In genomic region chr4:73832651-73833237, GRCh38 we compare ENCODE assay signal across 23 cellular contexts. TPM values are rescaled to one million over a fixed set of nuclear protein-coding genes. Genes with fewer than 3 reads are reported as not detected.
DNase-seq lines count a peak whose midpoint lies in the region; ATAC-seq, FAIRE-seq and TF ChIP-seq lines count a peak whose summit lies in the region.
"Had no signal": no experiment of that assay in that cellular context is flagged by ENCODE, and none has a peak within 500 bp of the region (broad histone marks: within the 10 kb centered on the region; RNA-seq: fewer than 3 reads in every experiment).

No MANE protein-coding gene starts in this region.

- DNase-seq in Daoy (ENCODE audit: low read depth) (peak; percentile 15), LHCN-M2 (ENCODE audit: low read depth) (peak; percentile 65), K562 (ENCODE audit: extremely low read depth in 1 of 4, low spot score in 3 of 4) (peak; percentile 55 to 83 (median 68)), kidney tubule cell (ENCODE audit: low spot score) (peak; percentile 51), tibial artery (no peak), hippocampal formation (lab: John Stamatoyannopoulos, UW) (no peak), GF-D8 (lab: John Stamatoyannopoulos, UW) (no peak)
- DNase-seq: activated CD8-positive, alpha-beta memory T cell treated with anti-CD3 and anti-CD28 coated beads, Interleukin-2, amount 10 ng/mL, durations not matched to agents 7 days and 5 days; activated naive CD4-positive, alpha-beta T cell treated with Interleukin-2 at 50 U/mL for 16 hours; DMS153; effector CD8-positive, alpha-beta T cell; H7; immature natural killer cell; NCI-H187; NCI-H510A; PC-9; small intestine; stimulated activated naive B cell treated with anti-CD40 and anti-IgM and Interleukin-4, amounts not matched to agents 10 μg/mL and 1 μg/mL and 100 μg/mL, for 72 hours; SW 1271 had no signal

- H4K20me1 ChIP-seq in K562 (replicated peaks; ENCODE audit: control insufficient read depth, insufficient read depth, low read length): no peaks in the 10 kb centered on the region

- in situ Hi-C loops in K562 (cut with MboI): no loop called here

- no peaks in the 10 kb centered on the region for H3K36me3 ChIP-seq in K562 (ENCODE audit: control insufficient read depth, insufficient read depth, low read length)
- no peaks in the 10 kb centered on the region for H3K36me3 ChIP-seq in tibial artery
- H3K36me3 ChIP-seq: gastroesophageal sphincter had no signal

- H3K9ac ChIP-seq in K562 (ENCODE audit: insufficient read depth in 1 of 2, low read depth in 2 of 2, low read length in 2 of 2): peak overlapping the region in 1 of 2 experiments; percentile 48; a peak in 2 of 4 replicates

- CTCF ChIA-PET in K562 (lab: Yijun Ruan, JAX; ENCODE audit: low intra/inter-chr PET ratio): interaction anchor here (0.6 kb wide), 1 partner anchor 431 kb away, joined by 3 read pairs; no protein-coding TSS in a partner anchor

- POLR2A ChIA-PET in K562 (lab: Yijun Ruan, JAX): interaction anchor here (0.6 to 1.4 kb wide), 6 partner anchors 12 to 207 kb away, joined by 3 read pairs; no protein-coding TSS in a partner anchor

- no peaks in the 10 kb centered on the region for H3K9me1 ChIP-seq in K562 (ENCODE audit: control insufficient read depth, insufficient read depth, low read length)

- ATAC-seq in K562: peak; percentile 93
- ATAC-seq in GM19328 (IDR thresholded peaks at IDR 0.05; ENCODE audit: unreplicated experiment): no peak
- ATAC-seq: activated CD4-positive, CD25-positive, alpha-beta regulatory T cell treated with anti-CD3 and anti-CD28 coated beads, Interleukin-2, amount 50 U/mL, for 24 hours; activated CD8-positive, alpha-beta memory T cell treated with anti-CD3 and anti-CD28 coated beads, Interleukin-2, amount 10 ng/mL, durations not matched to agents 7 days and 5 days; gastroesophageal sphincter; stimulated activated naive B cell treated with anti-CD40 and anti-IgM and Interleukin-4, amounts not matched to agents 10 μg/mL and 1 μg/mL and 100 μg/mL, for 72 hours had no signal

- peak in 1 of 3 experiments; percentile 5; a peak in 1 of 6 replicates for TF ChIP-seq CTCF in K562 (IDR thresholded peaks at IDR 0.05 in 2 of 3, conservative IDR thresholded peaks at IDR 0.05 in 1 of 3; ENCODE audit: insufficient read depth in 2 of 3, low read depth in 1 of 3, low read length in 3 of 3)
- TF ChIP-seq CTCF in tibial artery (IDR thresholded peaks at IDR 0.05): no peak

- H3K79me2 ChIP-seq in K562 (ENCODE audit: control insufficient read depth, insufficient read depth, low read length): no peaks in the 10 kb centered on the region

- H2AFZ ChIP-seq in K562 (ENCODE audit: low read depth, low read length): peak overlapping the region; percentile 91
- H2AFZ ChIP-seq: PC-9 had no signal

- peak; percentile 94 for TF ChIP-seq EP300 in K562 (IDR thresholded peaks at IDR 0.05; ENCODE audit: low read length)

- H3K27me3 ChIP-seq in K562 (ENCODE audit: control insufficient read depth in 2 of 2, insufficient read depth in 2 of 2, low read length in 2 of 2) (no peaks in the 10 kb centered on the region), tibial artery (peaks cover 0 to 11% of the 10 kb centered on the region in 2 donors)

- H3K27ac ChIP-seq in K562 (ENCODE audit: extremely low read depth, low read depth, low read length) (peak overlapping the region; percentile 90), tibial artery (no peak overlapping the region)
- H3K27ac ChIP-seq: gastroesophageal sphincter, PC-9 had no signal

- BruUV-seq in K562 (replicated peaks; lab: Mats Ljungman, UMichigan): no TSS peak

- 0% methylated on average over 1 of the region's 1 CpG for WGBS in K562 (ENCODE audit: insufficient coverage, low coverage, missing lambda C conversion rate)

- no peak overlapping the region for H3K4me3 ChIP-seq in K562
- no peak overlapping the region for H3K4me3 ChIP-seq in tibial artery
- H3K4me3 ChIP-seq: gastroesophageal sphincter, PC-9 had no signal

- TF ChIP-seq RAD21 in K562 (CRISPR knock-in tag; conservative IDR thresholded peaks at IDR 0.05 in 1 of 2, IDR thresholded peaks at IDR 0.05 in 1 of 2): no peak

- no peak for TF ChIP-seq POLR2A in K562 (conservative IDR thresholded peaks at IDR 0.05)

- H3K4me1 ChIP-seq in K562 (replicated peaks in 1 of 2; ENCODE audit: control insufficient read depth in 2 of 2, insufficient read depth in 2 of 2, low read length in 2 of 2) (peaks cover 0 to 18% of the 10 kb centered on the region in 2 experiments; a peak in 2 of 5 replicates), tibial artery (peaks cover 0 to 11% (median 7%) of the 10 kb centered on the region in 4 donors)

- intact Hi-C loops in K562 (cut with micrococcal nuclease) (no loop called here), tibial artery (cut with DNase I; ENCODE audit: low total_unique reads) (no loop called here)

- H3K9me3 ChIP-seq in K562 (replicated peaks; ENCODE audit: control insufficient read depth, insufficient read depth, low read depth, low read length) (no peaks in the 10 kb centered on the region), tibial artery (no peaks in the 10 kb centered on the region)

- H3K4me2 ChIP-seq in K562 (ENCODE audit: insufficient read depth, low read length): peak overlapping the region; percentile 67
- H3K4me2 ChIP-seq: PC-9 had no signal

- peak; percentile 95 for FAIRE-seq in K562 (lab: Jason Lieb, UNC)
- FAIRE-seq: small intestine, urothelium cell line had no signal

RNA-seq across cellular contexts. Expression of gene CXCL6, which starts 3.7 kb away (rescaled TPM):
- 0.06 TPM in 1 of 2 replicates, not detected in the other for total RNA-seq in Daoy (2014; rRNA removed; shearing (Covaris generic))
- 0.34 and 0.58 TPM in 2 replicates for total RNA-seq in LHCN-M2 (2014; rRNA removed)
- polyA plus RNA-seq in LHCN-M2 (2012): 0.61 TPM
- not detected in 2 replicates for total RNA-seq in K562 (2011; cell fraction: chromatin; rRNA removed; ENCODE audit: low replicate concordance)
- not detected in 2 replicates for total RNA-seq in K562 (2011; cell fraction: nucleolus; rRNA removed)
- not detected in 2 replicates for total RNA-seq in K562 (2011; cell fraction: nucleoplasm; rRNA removed)
- not detected in 2 replicates for total RNA-seq in K562 (2014; rRNA removed)
- total RNA-seq in K562 (2014; rRNA removed; fragmentation: Illumina TruSeq; extraction: Trizol): not detected in 2 replicates
- total RNA-seq in K562 (2015; rRNA removed; fragmentation: Illumina TruSeq; extraction: Trizol): not detected in 2 replicates
- total RNA-seq in K562 (2021): not detected in 2 replicates
- polyA plus RNA-seq in K562 (2011; rRNA removed): not detected in 2 replicates
- not detected in 2 replicates for polyA plus RNA-seq in K562 (2011; cell fraction: cytosol; rRNA removed)
- polyA plus RNA-seq in K562 (2011; cell fraction: nucleus; rRNA removed): not detected in 2 replicates
- polyA plus RNA-seq in K562 (2012): not detected in 2 replicates
- polyA plus RNA-seq in K562 (2014; fragmentation: Illumina TruSeq; extraction: Trizol): not detected in 2 replicates
- polyA plus RNA-seq in K562 (2014; fragmentation: Nextera tagmentation; extraction: Ambion mirVana): not detected
- not detected in 2 replicates for polyA plus RNA-seq in K562 (2014; rRNA removed)
- not detected in 2 replicates for polyA minus RNA-seq in K562 (2011; rRNA and poly(A)+ RNA removed)
- not detected in 2 replicates for polyA minus RNA-seq in K562 (2011; cell fraction: cytosol; rRNA and poly(A)+ RNA removed)
- polyA minus RNA-seq in K562 (2011; cell fraction: nucleus; rRNA and poly(A)+ RNA removed): not detected in 2 replicates
- total RNA-seq: activated CD8-positive, alpha-beta memory T cell treated with anti-CD3 and anti-CD28 coated beads, Interleukin-2, amount 10 ng/mL, durations not matched to agents 7 days and 5 days; PC-9 had no signal
- polyA plus RNA-seq: immature natural killer cell had no signal

RNA-seq across cellular contexts. Expression of gene PF4V1, which starts 20.4 kb away (rescaled TPM):
- not detected in 2 replicates for total RNA-seq in Daoy (2014; rRNA removed; shearing (Covaris generic))
- not detected in 2 replicates for total RNA-seq in LHCN-M2 (2014; rRNA removed)
- polyA plus RNA-seq in LHCN-M2 (2012): not detected
- not detected in 2 replicates for total RNA-seq in K562 (2011; cell fraction: chromatin; rRNA removed; ENCODE audit: low replicate concordance)
- not detected in 2 replicates for total RNA-seq in K562 (2011; cell fraction: nucleolus; rRNA removed)
- total RNA-seq in K562 (2011; cell fraction: nucleoplasm; rRNA removed): not detected in 2 replicates
- not detected in 2 replicates for total RNA-seq in K562 (2014; rRNA removed)
- total RNA-seq in K562 (2014; rRNA removed; fragmentation: Illumina TruSeq; extraction: Trizol): not detected in 2 replicates
- total RNA-seq in K562 (2015; rRNA removed; fragmentation: Illumina TruSeq; extraction: Trizol): not detected in 2 replicates
- not detected in 2 replicates for total RNA-seq in K562 (2021)
- polyA plus RNA-seq in K562 (2011; rRNA removed): not detected in 2 replicates
- not detected in 2 replicates for polyA plus RNA-seq in K562 (2011; cell fraction: cytosol; rRNA removed)
- not detected in 2 replicates for polyA plus RNA-seq in K562 (2011; cell fraction: nucleus; rRNA removed)
- polyA plus RNA-seq in K562 (2012): not detected in 2 replicates
- not detected in 2 replicates for polyA plus RNA-seq in K562 (2014; fragmentation: Illumina TruSeq; extraction: Trizol)
- not detected for polyA plus RNA-seq in K562 (2014; fragmentation: Nextera tagmentation; extraction: Ambion mirVana)
- not detected in 2 replicates for polyA plus RNA-seq in K562 (2014; rRNA removed)
- polyA minus RNA-seq in K562 (2011; rRNA and poly(A)+ RNA removed): not detected in 2 replicates
- polyA minus RNA-seq in K562 (2011; cell fraction: cytosol; rRNA and poly(A)+ RNA removed): not detected in 2 replicates
- polyA minus RNA-seq in K562 (2011; cell fraction: nucleus; rRNA and poly(A)+ RNA removed): not detected in 2 replicates
- total RNA-seq: activated CD8-positive, alpha-beta memory T cell treated with anti-CD3 and anti-CD28 coated beads, Interleukin-2, amount 10 ng/mL, durations not matched to agents 7 days and 5 days; gastroesophageal sphincter; H7; PC-9 had no signal
- polyA plus RNA-seq: small intestine had no signal

RNA-seq across cellular contexts. Expression of gene CXCL1, which starts 36.4 kb away (rescaled TPM):
- total RNA-seq in Daoy (2014; rRNA removed; shearing (Covaris generic)): 16.7 and 21.4 TPM in 2 replicates
- total RNA-seq in LHCN-M2 (2014; rRNA removed) (2.0 and 2.9 TPM in 2 replicates), K562 (2014; rRNA removed) (2.2 TPM in 1 of 2 replicates, not detected in the other), K562 (2014; rRNA removed; fragmentation: Illumina TruSeq; extraction: Trizol) (0.22 and 0.29 TPM in 2 replicates), K562 (2015; rRNA removed; fragmentation: Illumina TruSeq; extraction: Trizol) (not detected in 2 replicates), K562 (2021) (0.22 TPM in 1 of 2 replicates, not detected in the other)
- 21.9 TPM for polyA plus RNA-seq in LHCN-M2 (2012)
- total RNA-seq in K562 (2011; cell fraction: chromatin; rRNA removed; ENCODE audit: low replicate concordance): 0.28 TPM in 1 of 2 replicates, not detected in the other
- total RNA-seq in K562 (2011; cell fraction: nucleolus; rRNA removed): 0.33 and 0.53 TPM in 2 replicates
- total RNA-seq in K562 (2011; cell fraction: nucleoplasm; rRNA removed): 0.37 and 1.4 TPM in 2 replicates
- polyA plus RNA-seq in K562 (2011; rRNA removed) (0.20 and 0.71 TPM in 2 replicates), K562 (2014; fragmentation: Illumina TruSeq; extraction: Trizol) (0.25 and 0.34 TPM in 2 replicates), K562 (2014; fragmentation: Nextera tagmentation; extraction: Ambion mirVana) (under 1 TPM in 1 of 2 experiments, not detected in 1; 0.07 TPM), K562 (2014; rRNA removed) (0.17 TPM in 1 of 2 replicates, not detected in the other)
- 0.63 TPM in 1 of 2 replicates, not detected in the other for polyA plus RNA-seq in K562 (2011; cell fraction: cytosol; rRNA removed)
- polyA plus RNA-seq in K562 (2011; cell fraction: nucleus; rRNA removed): 0.25 and 1.6 TPM in 2 replicates
- 0.21 and 0.42 TPM in 2 replicates for polyA plus RNA-seq in K562 (2012)
- polyA minus RNA-seq in K562 (2011; rRNA and poly(A)+ RNA removed): 0.39 TPM in 1 of 2 replicates, not detected in the other
- polyA minus RNA-seq in K562 (2011; cell fraction: cytosol; rRNA and poly(A)+ RNA removed): not detected in 2 replicates
- 0.33 TPM in 1 of 2 replicates, not detected in the other for polyA minus RNA-seq in K562 (2011; cell fraction: nucleus; rRNA and poly(A)+ RNA removed)
- total RNA-seq: activated CD8-positive, alpha-beta memory T cell treated with anti-CD3 and anti-CD28 coated beads, Interleukin-2, amount 10 ng/mL, durations not matched to agents 7 days and 5 days; H7 had no signal
- polyA plus RNA-seq: immature natural killer cell had no signal

Comparison
In these comparisons a context has a peak if more than half of its experiments do, and no peak if none do; other contexts are left out.
1. DNase-seq: peak in Daoy (single experiment), LHCN-M2 (single experiment), K562 (4 of 4) and kidney tubule cell (single experiment); none in tibial artery (0 of 2), hippocampal formation (0 of 2) and GF-D8 (single experiment).